In genomic region chr19:29836409-29836825, GRCh38 we compare ENCODE assay signal across 14 cellular contexts. TPM values are rescaled to one million over a fixed set of nuclear protein-coding genes. Genes with fewer than 3 reads are reported as not detected.
DNase-seq lines count a peak whose midpoint lies in the region; ATAC-seq, FAIRE-seq and TF ChIP-seq lines count a peak whose summit lies in the region.
"Had no signal": no experiment of that assay in that cellular context is flagged by ENCODE, and none has a peak within 500 bp of the region (broad histone marks: within the 10 kb centered on the region; RNA-seq: fewer than 3 reads in every experiment).

No MANE protein-coding gene starts in this region.

- TF ChIP-seq EP300 in A549 (IDR thresholded peaks at IDR 0.05) = no peak

- peaks cover 10% of the 10 kb centered on the region for H3K4me1 ChIP-seq in A549
- H3K4me1 ChIP-seq in vagina = no peaks in the 10 kb centered on the region
- H3K4me1 ChIP-seq: breast epithelium had no signal

- no peak overlapping the region for H3K4me3 ChIP-seq in A549
- H3K4me3 ChIP-seq in vagina = no peak overlapping the region
- H3K4me3 ChIP-seq: breast epithelium had no signal

- H3K36me3 Mint-ChIP-seq in T-helper 1 cell treated with Interleukin-12 subunit alpha and Interleukin-12 subunit beta and Interleukin-4 antibody, amounts not matched to agents 30 μg/mL and 1 μg/mL, for 36 hours (ENCODE audit: low read depth) = peaks cover 3% of the 10 kb centered on the region

- H3K27ac ChIP-seq in A549 = no peak overlapping the region
- H3K27ac ChIP-seq in vagina = no peak overlapping the region
- H3K27ac ChIP-seq: breast epithelium had no signal

- peaks cover 3% of the 10 kb centered on the region for H3K9me3 Mint-ChIP-seq in T-helper 1 cell treated with Interleukin-12 subunit alpha and Interleukin-12 subunit beta and Interleukin-4 antibody, amounts not matched to agents 30 μg/mL and 1 μg/mL, for 36 hours
- H3K9me3 Mint-ChIP-seq: nephron progenitor cell had no signal

- no peak overlapping the region for H3K4me2 ChIP-seq in A549

- DNase-seq in A549 (ENCODE audit: low read depth in 1 of 2, low spot score in 1 of 2) = no peak
- DNase-seq in NCI-H524 (lab: John Stamatoyannopoulos, UW) = no peak
- no peak for DNase-seq in vagina (ENCODE audit: extremely low spot score in 2 of 2)
- no peak for DNase-seq in activated CD4-positive, CD25-positive, alpha-beta regulatory T cell (lab: John Stamatoyannopoulos, UW)
- no peak for DNase-seq in NCI-H69 (lab: John Stamatoyannopoulos, UW)
- DNase-seq: COR-L47, GOT3, hippocampal formation, NCI-H1092, nephron progenitor cell had no signal

- H3K9me3 ChIP-seq in A549 (no peaks in the 10 kb centered on the region), vagina (no peaks in the 10 kb centered on the region)
- H3K9me3 ChIP-seq: breast epithelium had no signal

- POLR2A ChIA-PET in A549 (lab: Yijun Ruan, JAX) = no interaction called here

- no peaks in the 10 kb centered on the region for H3K36me3 ChIP-seq in vagina
- H3K36me3 ChIP-seq: breast epithelium had no signal

- intact Hi-C loops in vagina (cut with DNase I) = no loop called here

- H3K27ac Mint-ChIP-seq in T-helper 1 cell treated with Interleukin-12 subunit alpha and Interleukin-12 subunit beta and Interleukin-4 antibody, amounts not matched to agents 30 μg/mL and 1 μg/mL, for 36 hours = peak overlapping the region; percentile 98
- H3K27ac Mint-ChIP-seq: nephron progenitor cell had no signal

- H3K27me3 ChIP-seq in vagina = no peaks in the 10 kb centered on the region

- CTCF ChIA-PET in A549 (lab: Yijun Ruan, JAX) = interaction anchor here (0.5 to 2.8 kb wide), 5 partner anchors 12 to 120 kb away, joined by 3 to 11 read pairs (median 6); no protein-coding TSS in a partner anchor

- 65% methylated on average over 5 of the region's 5 CpGs for WGBS in A549 (ENCODE audit: missing lambda C conversion rate)

- ATAC-seq in A549 (no peak), GM18868 (IDR thresholded peaks at IDR 0.05; ENCODE audit: unreplicated experiment) (peak; percentile 66), HG02763 (IDR thresholded peaks at IDR 0.05; ENCODE audit: unreplicated experiment) (peak; percentile 62)

- no peak for TF ChIP-seq RAD21 in A549 (conservative IDR thresholded peaks at IDR 0.05 in 1 of 2, IDR thresholded peaks at IDR 0.05 in 1 of 2)

- H3K27me3 Mint-ChIP-seq in T-helper 1 cell treated with Interleukin-12 subunit alpha and Interleukin-12 subunit beta and Interleukin-4 antibody, amounts not matched to agents 30 μg/mL and 1 μg/mL, for 36 hours (ENCODE audit: low read depth) = no peaks in the 10 kb centered on the region

- peak overlapping the region; percentile 59 for H3K4me3 Mint-ChIP-seq in T-helper 1 cell treated with Interleukin-12 subunit alpha and Interleukin-12 subunit beta and Interleukin-4 antibody, amounts not matched to agents 30 μg/mL and 1 μg/mL, for 36 hours
- H3K4me3 Mint-ChIP-seq: nephron progenitor cell had no signal

- FAIRE-seq in A549 (lab: Jason Lieb, UNC) = peak; percentile 94

- peaks cover 49% of the 10 kb centered on the region for H3K4me1 Mint-ChIP-seq in T-helper 1 cell treated with Interleukin-12 subunit alpha and Interleukin-12 subunit beta and Interleukin-4 antibody, amounts not matched to agents 30 μg/mL and 1 μg/mL, for 36 hours (ENCODE audit: low read depth)

- no peak for TF ChIP-seq CTCF in A549 (IDR thresholded peaks at IDR 0.05)
- no peak for TF ChIP-seq CTCF in vagina (IDR thresholded peaks at IDR 0.05)

- TF ChIP-seq POLR2A in A549 (IDR thresholded peaks at IDR 0.05; ENCODE audit: low read length) = no peak
- TF ChIP-seq POLR2A in vagina (IDR thresholded peaks at IDR 0.05) = no peak

TF ChIP-seq in A549, 52 proteins besides CTCF, POLR2A, EP300 and RAD21:
- TF ChIP-seq, protein P1, sequence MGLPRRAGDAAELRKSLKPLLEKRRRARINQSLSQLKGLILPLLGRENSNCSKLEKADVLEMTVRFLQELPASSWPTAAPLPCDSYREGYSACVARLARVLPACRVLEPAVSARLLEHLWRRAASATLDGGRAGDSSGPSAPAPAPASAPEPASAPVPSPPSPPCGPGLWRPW (IDR thresholded peaks at IDR 0.05) = no peak
- TF ChIP-seq ZFP36 (IDR thresholded peaks at IDR 0.05; ENCODE audit: borderline replicate concordance, partially characterized antibody) = no peak
- TF ChIP-seq KDM1A (IDR thresholded peaks at IDR 0.05; ENCODE audit: low read depth) = no peak
- TF ChIP-seq RFX5 (IDR thresholded peaks at IDR 0.05) = no peak
- TF ChIP-seq CEBPB (IDR thresholded peaks at IDR 0.05) = no peak
- no peak for TF ChIP-seq FOSB (CRISPR knock-in tag; IDR thresholded peaks at IDR 0.05)
- no peak for TF ChIP-seq CBX8 (IDR thresholded peaks at IDR 0.05)
- TF ChIP-seq MAX (IDR thresholded peaks at IDR 0.05) = no peak
- TF ChIP-seq FOXS1 (CRISPR knock-in tag; IDR thresholded peaks at IDR 0.05) = no peak
- no peak for TF ChIP-seq JUN (IDR thresholded peaks at IDR 0.05)

RNA-seq across cellular contexts. Expression of gene CCNE1, which starts 24.6 kb away (rescaled TPM):
- polyA plus RNA-seq in A549 (2011; rRNA removed) (15.4 and 18.3 TPM in 2 replicates), A549 (2017; fragmentation: RNase III; extraction: RNeasy Plus Mini Kit Qiagen cat#74134 plus additional on column Dnase treatment) (25.0 to 26.9 TPM (median 25.2 TPM) in 3 replicates)
- polyA plus RNA-seq in A549 (2012; cell fraction: cytosol; rRNA removed) = 20.9 and 21.4 TPM in 2 replicates
- 21.9 and 34.2 TPM in 2 replicates for polyA plus RNA-seq in A549 (2012; cell fraction: nucleus; rRNA removed)
- polyA minus RNA-seq in A549 (2011; rRNA and poly(A)+ RNA removed) = 14.1 and 15.5 TPM in 2 replicates
- 3.2 TPM for total RNA-seq in vagina

Comparison
In these comparisons a context has a peak if more than half of its experiments do, and no peak if none do; other contexts are left out.
1. ATAC-seq: peak in GM18868 (single experiment) and HG02763 (single experiment); none in A549 (0 of 2).